Comparison of ENCODE assay signal across 8 cellular contexts in the genomic region with DNA sequence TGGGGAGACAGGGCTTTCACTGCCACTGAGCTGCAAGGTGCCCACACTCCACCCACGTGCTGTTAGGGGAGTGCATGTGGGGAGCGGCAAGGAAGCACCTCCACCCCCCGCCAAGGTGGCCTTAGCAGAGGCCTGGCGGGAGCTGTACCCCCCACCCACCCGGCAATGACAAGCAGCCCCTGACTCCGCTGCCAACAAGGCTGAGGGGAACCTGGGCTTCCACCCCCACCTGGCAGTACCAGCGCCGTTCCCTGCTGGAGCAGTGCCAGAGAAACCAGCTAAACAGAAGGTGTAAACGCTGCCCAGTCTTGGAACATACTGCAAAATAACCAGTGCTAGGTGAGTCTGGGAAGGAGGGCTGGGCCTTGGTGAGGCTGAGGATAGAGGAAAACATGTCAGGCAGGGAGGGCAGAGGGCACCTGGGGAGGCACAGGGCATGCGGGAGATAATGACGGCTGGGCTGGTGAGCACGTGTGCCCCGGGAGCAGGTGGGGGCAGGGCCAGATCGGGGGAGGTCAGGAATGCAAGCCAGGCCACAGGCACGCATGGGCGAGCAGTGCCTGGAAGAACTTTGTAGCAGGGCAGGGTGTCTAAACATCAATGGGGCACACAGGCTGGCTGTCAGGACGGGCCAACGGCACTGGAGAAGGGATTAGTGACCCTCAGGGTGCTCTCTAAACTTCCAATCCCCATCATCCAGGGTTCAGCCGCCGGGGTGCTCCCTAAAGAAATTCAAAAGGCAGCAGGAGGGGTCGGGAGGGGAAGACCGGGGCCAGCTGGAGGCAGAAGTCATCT. TPM values are rescaled to one million over a fixed set of nuclear protein-coding genes. Genes with fewer than 3 reads are reported as not detected.
DNase-seq lines count a peak whose midpoint lies in the region; ATAC-seq, FAIRE-seq and TF ChIP-seq lines count a peak whose summit lies in the region.

No MANE protein-coding gene starts in this region.

- peaks cover 0 to 6% of the 10 kb centered on the region in 2 donors for H3K36me3 ChIP-seq in psoas muscle (ENCODE audit: insufficient read depth in 1 of 2, low read depth in 1 of 2)

- DNase-seq in DMS153 (lab: John Stamatoyannopoulos, UW) (peak; percentile 40), NCI-H526 treated with DMSO at 0.1 percent for 48 hours (lab: John Stamatoyannopoulos, UW) (peak; percentile 3), foreskin keratinocyte (peak in 1 of 2 donors; percentile 38), psoas muscle (peak; percentile 58 to 76), activated gamma-delta T cell (lab: John Stamatoyannopoulos, UW) (no peak), Kasumi-1 (lab: John Stamatoyannopoulos, UW) (no peak), D721Med (ENCODE audit: insufficient read length, low spot score) (no peak)

- H3K27me3 ChIP-seq in foreskin keratinocyte = no peaks in the 10 kb centered on the region
- no peaks in the 10 kb centered on the region for H3K27me3 ChIP-seq in psoas muscle (ENCODE audit: insufficient read depth in 3 of 3, low read length in 2 of 3)

- ATAC-seq in foreskin keratinocyte (peak; percentile 58), psoas muscle (peak; percentile 83 to 90 (median 87)), GM19324 (IDR thresholded peaks at IDR 0.05; ENCODE audit: low FRiP score, unreplicated experiment) (no peak)

- FAIRE-seq in D721Med (lab: Jason Lieb, UNC) = no peak

- TF ChIP-seq CTCF in foreskin keratinocyte (conservative IDR thresholded peaks at IDR 0.05) (no peak), psoas muscle (IDR thresholded peaks at IDR 0.05) (no peak), D721Med (IDR thresholded peaks at IDR 0.05; ENCODE audit: insufficient read depth, missing control alignments) (no peak)

- WGBS in psoas muscle, 3 donors = 34 to 46% (median 45%) methylated on average over 21 to 22 of the region's 22 CpGs

- peaks cover 11% of the 10 kb centered on the region for H3K4me1 ChIP-seq in foreskin keratinocyte
- H3K4me1 ChIP-seq in psoas muscle = peaks cover 65% of the 10 kb centered on the region

- no peaks in the 10 kb centered on the region for H3K9me3 ChIP-seq in psoas muscle

- H3K4me3 ChIP-seq in psoas muscle = peak overlapping the region; percentile 7

- H3K27ac ChIP-seq in foreskin keratinocyte (no peak overlapping the region), psoas muscle (peak overlapping the region; percentile 71)

- intact Hi-C loops in psoas muscle (cut with DNase I) = loop anchor here in 1 of 2 donors (10.0 kb wide), 1 partner anchor 167 kb away; no protein-coding TSS in a partner anchor

RNA-seq across cellular contexts. Expression of gene CERK, which starts 6.6 kb away (rescaled TPM):
- total RNA-seq in foreskin keratinocyte (18.2 and 19.3 TPM in 2 replicates), psoas muscle (10 to 100 TPM; 26.9 to 38.1 (median 33.9) TPM)
- polyA plus RNA-seq in foreskin keratinocyte (7.1 and 8.1 TPM in 2 replicates), psoas muscle (10 to 100 TPM; 13.0 to 26.8 (median 24.8) TPM)

RNA-seq across cellular contexts. Expression of gene TBC1D22A, which starts 31.0 kb away (rescaled TPM):
- total RNA-seq in foreskin keratinocyte = 17.5 and 18.7 TPM in 2 replicates
- 21.9 and 23.4 TPM in 2 replicates for polyA plus RNA-seq in foreskin keratinocyte
- 10 to 100 TPM; 15.7 to 25.0 (median 20.6) TPM for total RNA-seq in psoas muscle
- polyA plus RNA-seq in psoas muscle = 10 to 100 TPM; 11.7 to 19.0 (median 14.8) TPM

Comparison
In these comparisons a context has a peak if more than half of its experiments do, and no peak if none do; other contexts are left out.
1. DNase-seq: peak in DMS153 (single experiment), NCI-H526 treated with DMSO at 0.1 percent for 48 hours (single experiment) and psoas muscle (2 of 2); none in activated gamma-delta T cell (single experiment), Kasumi-1 (0 of 2) and D721Med (single experiment).